1 cellular context compared by ENCODE assay signal in genomic region chr13:86714495-86714894, GRCh38.
TF ChIP-seq lines count a peak whose summit lies in the region.

No MANE protein-coding gene starts in this region.

TF ChIP-seq in GM23338, 12 proteins besides CTCF, POLR2A, EP300 and RAD21:
- TF ChIP-seq, protein P1, sequence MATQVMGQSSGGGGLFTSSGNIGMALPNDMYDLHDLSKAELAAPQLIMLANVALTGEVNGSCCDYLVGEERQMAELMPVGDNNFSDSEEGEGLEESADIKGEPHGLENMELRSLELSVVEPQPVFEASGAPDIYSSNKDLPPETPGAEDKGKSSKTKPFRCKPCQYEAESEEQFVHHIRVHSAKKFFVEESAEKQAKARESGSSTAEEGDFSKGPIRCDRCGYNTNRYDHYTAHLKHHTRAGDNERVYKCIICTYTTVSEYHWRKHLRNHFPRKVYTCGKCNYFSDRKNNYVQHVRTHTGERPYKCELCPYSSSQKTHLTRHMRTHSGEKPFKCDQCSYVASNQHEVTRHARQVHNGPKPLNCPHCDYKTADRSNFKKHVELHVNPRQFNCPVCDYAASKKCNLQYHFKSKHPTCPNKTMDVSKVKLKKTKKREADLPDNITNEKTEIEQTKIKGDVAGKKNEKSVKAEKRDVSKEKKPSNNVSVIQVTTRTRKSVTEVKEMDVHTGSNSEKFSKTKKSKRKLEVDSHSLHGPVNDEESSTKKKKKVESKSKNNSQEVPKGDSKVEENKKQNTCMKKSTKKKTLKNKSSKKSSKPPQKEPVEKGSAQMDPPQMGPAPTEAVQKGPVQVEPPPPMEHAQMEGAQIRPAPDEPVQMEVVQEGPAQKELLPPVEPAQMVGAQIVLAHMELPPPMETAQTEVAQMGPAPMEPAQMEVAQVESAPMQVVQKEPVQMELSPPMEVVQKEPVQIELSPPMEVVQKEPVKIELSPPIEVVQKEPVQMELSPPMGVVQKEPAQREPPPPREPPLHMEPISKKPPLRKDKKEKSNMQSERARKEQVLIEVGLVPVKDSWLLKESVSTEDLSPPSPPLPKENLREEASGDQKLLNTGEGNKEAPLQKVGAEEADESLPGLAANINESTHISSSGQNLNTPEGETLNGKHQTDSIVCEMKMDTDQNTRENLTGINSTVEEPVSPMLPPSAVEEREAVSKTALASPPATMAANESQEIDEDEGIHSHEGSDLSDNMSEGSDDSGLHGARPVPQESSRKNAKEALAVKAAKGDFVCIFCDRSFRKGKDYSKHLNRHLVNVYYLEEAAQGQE (IDR thresholded peaks at IDR 0.05; ENCODE audit: unreplicated experiment) = no peak
- TF ChIP-seq JUNB (IDR thresholded peaks at IDR 0.05; ENCODE audit: unreplicated experiment) = no peak
- TF ChIP-seq ZNF114 (CRISPR knock-in tag; IDR thresholded peaks at IDR 0.05) = no peak
- no peak for TF ChIP-seq STAT1 (IDR thresholded peaks at IDR 0.05; ENCODE audit: unreplicated experiment)
- TF ChIP-seq, protein P2, sequence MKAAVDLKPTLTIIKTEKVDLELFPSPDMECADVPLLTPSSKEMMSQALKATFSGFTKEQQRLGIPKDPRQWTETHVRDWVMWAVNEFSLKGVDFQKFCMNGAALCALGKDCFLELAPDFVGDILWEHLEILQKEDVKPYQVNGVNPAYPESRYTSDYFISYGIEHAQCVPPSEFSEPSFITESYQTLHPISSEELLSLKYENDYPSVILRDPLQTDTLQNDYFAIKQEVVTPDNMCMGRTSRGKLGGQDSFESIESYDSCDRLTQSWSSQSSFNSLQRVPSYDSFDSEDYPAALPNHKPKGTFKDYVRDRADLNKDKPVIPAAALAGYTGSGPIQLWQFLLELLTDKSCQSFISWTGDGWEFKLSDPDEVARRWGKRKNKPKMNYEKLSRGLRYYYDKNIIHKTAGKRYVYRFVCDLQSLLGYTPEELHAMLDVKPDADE (IDR thresholded peaks at IDR 0.05) = no peak
- no peak for TF ChIP-seq EZH2 (IDR thresholded peaks at IDR 0.05; ENCODE audit: low read depth, unreplicated experiment)
- TF ChIP-seq NANOG (IDR thresholded peaks at IDR 0.05; ENCODE audit: borderline replicate concordance) = no peak
- no peak for TF ChIP-seq CREB1 (CRISPR knock-in tag; IDR thresholded peaks at IDR 0.05; ENCODE audit: low read depth)
